Comparison of ENCODE assay signal across 24 cellular contexts in genomic region chr2:77064324-77064723, GRCh38.
"Had no signal": no experiment of that assay in that cellular context is flagged by ENCODE, and none has a peak within 500 bp of the region (broad histone marks: within the 10 kb centered on the region; RNA-seq: fewer than 3 reads in every experiment).

No MANE protein-coding gene starts in this region.

- H3K9me3 ChIP-seq: suprapubic skin, testis, thoracic aorta, thyroid gland, tibial artery, tibial nerve, transverse colon, upper lobe of left lung, upper lobe of right lung, uterus, vagina had no signal

- H3K27me3 ChIP-seq: stomach, suprapubic skin, testis, thyroid gland, tibial artery, tibial nerve, transverse colon, upper lobe of left lung, upper lobe of right lung, uterus, vagina had no signal

- H3K36me3 ChIP-seq: stomach, suprapubic skin, thoracic aorta, thyroid gland, tibial artery, tibial nerve, transverse colon, upper lobe of left lung, upper lobe of right lung, uterus, vagina had no signal

- DNase-seq: stimulated activated CD4-positive, alpha-beta T cell treated with anti-CD3 and anti-CD28 coated beads, Interleukin-2, amount 100 ng/mL, for 48 hours; stimulated activated CD4-positive, alpha-beta T cell treated with anti-CD3 and anti-CD28 coated beads, Interleukin-4, amount 100 ng/mL, for 1 hour; stimulated activated CD4-positive, alpha-beta T cell treated with anti-CD3 and anti-CD28 coated beads, Interleukin-4, amount 100 ng/mL, for 24 hours; stimulated activated CD4-positive, alpha-beta T cell treated with anti-CD3 and anti-CD28 coated beads, Interleukin-4, amount 100 ng/mL, for 4 hours; stimulated activated CD8-positive, alpha-beta memory T cell treated with anti-CD3 and anti-CD28 coated beads, Interleukin-4, amount 100 ng/mL, for 48 hours; stimulated activated naive B cell treated with anti-CD40 and anti-IgM and Interleukin-4, amounts not matched to agents 10 μg/mL and 1 μg/mL and 100 μg/mL, for 72 hours; stimulated activated naive CD4-positive, alpha-beta T cell; stimulated activated naive CD4-positive, alpha-beta T cell treated with Interleukin-2 at 50 U/mL for 16 hours; stimulated activated naive CD8-positive, alpha-beta T cell treated with anti-CD3 and anti-CD28 coated beads, Interleukin-15, amount 100 ng/mL, for 72 hours; stimulated activated naive CD8-positive, alpha-beta T cell treated with anti-CD3 and anti-CD28 coated beads, Interleukin-15, Interleukin-2, amounts not matched to agents 100 U/mL and 50 U/mL, for 24 hours; stomach; substantia nigra; testis; thyroid gland; tibial artery; transverse colon; trophoblast cell; upper lobe of left lung; upper lobe of right lung; uterus had no signal

- H3K27ac ChIP-seq: stomach, suprapubic skin, testis, thoracic aorta, thyroid gland, tibial artery, tibial nerve, transverse colon, upper lobe of left lung, upper lobe of right lung, uterus, vagina had no signal

- H3K4me3 ChIP-seq: stomach, suprapubic skin, testis, thoracic aorta, thyroid gland, tibial artery, tibial nerve, transverse colon, upper lobe of left lung, upper lobe of right lung, uterus, vagina had no signal
